ENCODE assay signal across 1 cellular context in genomic region chr19:28425431-28425931, GRCh38.
A peak's percentile ranks its signal among the peaks of the same experiment; 100 is the strongest.
TF ChIP-seq lines count a peak whose summit lies in the region.

No MANE protein-coding gene starts in this region.

TF ChIP-seq in HEK293, 187 proteins besides CTCF, POLR2A, EP300 and RAD21 (continued from another document and continues in another):
- TF ChIP-seq PRDM2 (tag by site-specific recombination; IDR thresholded peaks at IDR 0.05; ENCODE audit: borderline replicate concordance): no peak
- peak; percentile 61; the same call in 1 of the 2 replicates for TF ChIP-seq KLF10 (tag by site-specific recombination; IDR thresholded peaks at IDR 0.05)
- peak; percentile 26; the same call in 1 of the 2 replicates for TF ChIP-seq ZNF184 (tag by site-specific recombination; IDR thresholded peaks at IDR 0.05)
- TF ChIP-seq ZXDB (tag by site-specific recombination; IDR thresholded peaks at IDR 0.05): peak; percentile 99
- no peak for TF ChIP-seq TRIM28 (IDR thresholded peaks at IDR 0.05; ENCODE audit: borderline replicate concordance, low read length)
- peak; percentile 87 for TF ChIP-seq ZBTB21 (tag by site-specific recombination; IDR thresholded peaks at IDR 0.05)
- TF ChIP-seq ZBTB8A (tag by site-specific recombination; IDR thresholded peaks at IDR 0.05): peak; percentile 78
- peak; percentile 96 for TF ChIP-seq ZNF24 (tag by site-specific recombination; IDR thresholded peaks at IDR 0.05)
- peak; percentile 90 for TF ChIP-seq ZNF664 (tag by site-specific recombination; IDR thresholded peaks at IDR 0.05)
- peak; percentile 85 for TF ChIP-seq ZBTB17 (tag by site-specific recombination; IDR thresholded peaks at IDR 0.05)
- peak; percentile 69 for TF ChIP-seq ZNF558 (tag by site-specific recombination; IDR thresholded peaks at IDR 0.05)
- peak; percentile 92 for TF ChIP-seq ZNF324 (tag by site-specific recombination; IDR thresholded peaks at IDR 0.05)
- peak; percentile 82 for TF ChIP-seq PATZ1 (tag by site-specific recombination; IDR thresholded peaks at IDR 0.05)
- TF ChIP-seq ZNF76 (tag by site-specific recombination; IDR thresholded peaks at IDR 0.05; ENCODE audit: borderline replicate concordance, low read depth): 0 out of 2 replicates have a peak, but pooled peaks have one; percentile 44
- TF ChIP-seq KLF16 (tag by site-specific recombination; IDR thresholded peaks at IDR 0.05): peak; percentile 82; the same call in 1 of the 2 replicates
- 0 out of 2 replicates have a peak, but pooled peaks have one; percentile 12 for TF ChIP-seq MYNN (tag by site-specific recombination; IDR thresholded peaks at IDR 0.05; ENCODE audit: borderline replicate concordance)
- no peak for TF ChIP-seq ZNF223 (tag by site-specific recombination; IDR thresholded peaks at IDR 0.05)
- peak; percentile 97 for TF ChIP-seq INSM2 (tag by site-specific recombination; IDR thresholded peaks at IDR 0.05)
- peak; percentile 91 for TF ChIP-seq ZSCAN23 (tag by site-specific recombination; IDR thresholded peaks at IDR 0.05)
- no peak for TF ChIP-seq HOXD13 (CRISPR knock-in tag; IDR thresholded peaks at IDR 0.05; ENCODE audit: borderline replicate concordance)
- peak; percentile 97 for TF ChIP-seq TSHZ1 (tag by site-specific recombination; IDR thresholded peaks at IDR 0.05; ENCODE audit: borderline replicate concordance)
- peak; percentile 37; the same call in 1 of the 2 replicates for TF ChIP-seq ZFP37 (tag by site-specific recombination; IDR thresholded peaks at IDR 0.05)
- TF ChIP-seq ZNF10 (tag by site-specific recombination; IDR thresholded peaks at IDR 0.05): peak; percentile 71; the same call in 1 of the 2 replicates
- peak; percentile 87; the same call in 1 of the 2 replicates for TF ChIP-seq ZNF645 (tag by site-specific recombination; IDR thresholded peaks at IDR 0.05)
- TF ChIP-seq PRDM6 (tag by site-specific recombination; IDR thresholded peaks at IDR 0.05): peak; percentile 99
- TF ChIP-seq ZBTB10 (tag by site-specific recombination; IDR thresholded peaks at IDR 0.05): no peak
- peak; percentile 78 for TF ChIP-seq GLI2 (tag by site-specific recombination; IDR thresholded peaks at IDR 0.05; ENCODE audit: borderline replicate concordance, low read depth)
- peak; percentile 94 for TF ChIP-seq ZNF580 (tag by site-specific recombination; IDR thresholded peaks at IDR 0.05)
- no peak for TF ChIP-seq ZNF549 (tag by site-specific recombination; IDR thresholded peaks at IDR 0.05)
- TF ChIP-seq ZBTB7A (tag by site-specific recombination; IDR thresholded peaks at IDR 0.05; ENCODE audit: low read depth): 0 out of 2 replicates have a peak, but pooled peaks have one; percentile 34
- peak; percentile 100 for TF ChIP-seq OVOL3 (tag by site-specific recombination; IDR thresholded peaks at IDR 0.05)
- peak; percentile 99 for TF ChIP-seq ZNF843 (tag by site-specific recombination; IDR thresholded peaks at IDR 0.05)
- peak; percentile 83; the same call in 1 of the 2 replicates for TF ChIP-seq ZNF146 (tag by site-specific recombination; IDR thresholded peaks at IDR 0.05)
- TF ChIP-seq ZNF423 (tag by site-specific recombination; IDR thresholded peaks at IDR 0.05): peak; percentile 55; the same call in 1 of the 2 replicates
- TF ChIP-seq KLF17 (tag by site-specific recombination; IDR thresholded peaks at IDR 0.05): peak; percentile 99
